ENCODE assay signal across 1 cellular context in the genomic region with DNA sequence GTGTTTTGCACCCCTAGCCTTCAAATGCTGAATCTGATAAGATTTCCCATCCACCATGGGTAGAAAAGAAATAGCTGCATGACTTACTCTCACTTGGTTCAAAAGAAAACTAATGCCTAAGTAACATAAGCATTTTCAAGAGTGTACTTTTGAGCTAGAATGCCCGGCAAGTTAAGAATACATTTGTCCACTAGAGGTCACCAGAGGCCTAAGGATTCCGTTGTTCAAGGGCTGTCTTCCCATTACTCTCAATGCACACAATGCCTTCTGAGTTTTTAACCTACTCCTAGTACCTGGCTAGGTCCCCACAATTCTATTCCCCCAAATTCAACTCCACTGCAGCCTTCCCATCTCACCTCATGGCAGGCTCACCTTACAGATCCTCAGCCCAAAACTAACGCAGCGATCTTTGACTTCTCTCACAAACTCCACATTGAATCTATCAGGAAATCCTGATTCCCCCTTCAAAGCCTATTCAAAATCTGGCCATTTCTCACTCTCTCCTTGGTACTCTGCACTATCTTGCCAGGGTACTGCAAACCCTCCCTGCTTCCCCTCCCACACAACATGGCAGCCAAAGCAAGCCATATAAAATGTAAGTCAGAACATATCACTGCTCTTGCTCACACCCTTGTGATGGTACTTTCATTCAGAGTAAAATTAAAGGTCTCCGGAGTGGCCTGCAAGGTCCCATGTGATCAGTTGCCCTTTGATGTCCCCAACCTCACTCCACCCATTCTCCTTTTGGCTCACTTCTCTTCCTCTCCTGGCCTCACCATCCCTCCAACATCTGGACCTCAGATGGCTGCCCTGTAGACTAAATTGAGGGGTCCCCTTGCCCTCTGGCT.
TF ChIP-seq lines count a peak whose summit lies in the region.

No MANE protein-coding gene starts in this region.

TF ChIP-seq in H1, 55 proteins besides CTCF, POLR2A, EP300 and RAD21:
- no peak for TF ChIP-seq SIRT6 (IDR thresholded peaks at IDR 0.05; ENCODE audit: low read length)
- TF ChIP-seq CEBPB (IDR thresholded peaks at IDR 0.05; ENCODE audit: low read depth, low read length), result no peak
- TF ChIP-seq KDM4A (IDR thresholded peaks at IDR 0.05; ENCODE audit: low read depth, low read length, severe bottlenecking), result no peak
- TF ChIP-seq, protein P1, sequence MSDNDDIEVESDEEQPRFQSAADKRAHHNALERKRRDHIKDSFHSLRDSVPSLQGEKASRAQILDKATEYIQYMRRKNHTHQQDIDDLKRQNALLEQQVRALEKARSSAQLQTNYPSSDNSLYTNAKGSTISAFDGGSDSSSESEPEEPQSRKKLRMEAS (IDR thresholded peaks at IDR 0.05), result no peak
- TF ChIP-seq FOSL1 (IDR thresholded peaks at IDR 0.05; ENCODE audit: insufficient read depth, low read depth, low read length), result no peak
- TF ChIP-seq, protein P2, sequence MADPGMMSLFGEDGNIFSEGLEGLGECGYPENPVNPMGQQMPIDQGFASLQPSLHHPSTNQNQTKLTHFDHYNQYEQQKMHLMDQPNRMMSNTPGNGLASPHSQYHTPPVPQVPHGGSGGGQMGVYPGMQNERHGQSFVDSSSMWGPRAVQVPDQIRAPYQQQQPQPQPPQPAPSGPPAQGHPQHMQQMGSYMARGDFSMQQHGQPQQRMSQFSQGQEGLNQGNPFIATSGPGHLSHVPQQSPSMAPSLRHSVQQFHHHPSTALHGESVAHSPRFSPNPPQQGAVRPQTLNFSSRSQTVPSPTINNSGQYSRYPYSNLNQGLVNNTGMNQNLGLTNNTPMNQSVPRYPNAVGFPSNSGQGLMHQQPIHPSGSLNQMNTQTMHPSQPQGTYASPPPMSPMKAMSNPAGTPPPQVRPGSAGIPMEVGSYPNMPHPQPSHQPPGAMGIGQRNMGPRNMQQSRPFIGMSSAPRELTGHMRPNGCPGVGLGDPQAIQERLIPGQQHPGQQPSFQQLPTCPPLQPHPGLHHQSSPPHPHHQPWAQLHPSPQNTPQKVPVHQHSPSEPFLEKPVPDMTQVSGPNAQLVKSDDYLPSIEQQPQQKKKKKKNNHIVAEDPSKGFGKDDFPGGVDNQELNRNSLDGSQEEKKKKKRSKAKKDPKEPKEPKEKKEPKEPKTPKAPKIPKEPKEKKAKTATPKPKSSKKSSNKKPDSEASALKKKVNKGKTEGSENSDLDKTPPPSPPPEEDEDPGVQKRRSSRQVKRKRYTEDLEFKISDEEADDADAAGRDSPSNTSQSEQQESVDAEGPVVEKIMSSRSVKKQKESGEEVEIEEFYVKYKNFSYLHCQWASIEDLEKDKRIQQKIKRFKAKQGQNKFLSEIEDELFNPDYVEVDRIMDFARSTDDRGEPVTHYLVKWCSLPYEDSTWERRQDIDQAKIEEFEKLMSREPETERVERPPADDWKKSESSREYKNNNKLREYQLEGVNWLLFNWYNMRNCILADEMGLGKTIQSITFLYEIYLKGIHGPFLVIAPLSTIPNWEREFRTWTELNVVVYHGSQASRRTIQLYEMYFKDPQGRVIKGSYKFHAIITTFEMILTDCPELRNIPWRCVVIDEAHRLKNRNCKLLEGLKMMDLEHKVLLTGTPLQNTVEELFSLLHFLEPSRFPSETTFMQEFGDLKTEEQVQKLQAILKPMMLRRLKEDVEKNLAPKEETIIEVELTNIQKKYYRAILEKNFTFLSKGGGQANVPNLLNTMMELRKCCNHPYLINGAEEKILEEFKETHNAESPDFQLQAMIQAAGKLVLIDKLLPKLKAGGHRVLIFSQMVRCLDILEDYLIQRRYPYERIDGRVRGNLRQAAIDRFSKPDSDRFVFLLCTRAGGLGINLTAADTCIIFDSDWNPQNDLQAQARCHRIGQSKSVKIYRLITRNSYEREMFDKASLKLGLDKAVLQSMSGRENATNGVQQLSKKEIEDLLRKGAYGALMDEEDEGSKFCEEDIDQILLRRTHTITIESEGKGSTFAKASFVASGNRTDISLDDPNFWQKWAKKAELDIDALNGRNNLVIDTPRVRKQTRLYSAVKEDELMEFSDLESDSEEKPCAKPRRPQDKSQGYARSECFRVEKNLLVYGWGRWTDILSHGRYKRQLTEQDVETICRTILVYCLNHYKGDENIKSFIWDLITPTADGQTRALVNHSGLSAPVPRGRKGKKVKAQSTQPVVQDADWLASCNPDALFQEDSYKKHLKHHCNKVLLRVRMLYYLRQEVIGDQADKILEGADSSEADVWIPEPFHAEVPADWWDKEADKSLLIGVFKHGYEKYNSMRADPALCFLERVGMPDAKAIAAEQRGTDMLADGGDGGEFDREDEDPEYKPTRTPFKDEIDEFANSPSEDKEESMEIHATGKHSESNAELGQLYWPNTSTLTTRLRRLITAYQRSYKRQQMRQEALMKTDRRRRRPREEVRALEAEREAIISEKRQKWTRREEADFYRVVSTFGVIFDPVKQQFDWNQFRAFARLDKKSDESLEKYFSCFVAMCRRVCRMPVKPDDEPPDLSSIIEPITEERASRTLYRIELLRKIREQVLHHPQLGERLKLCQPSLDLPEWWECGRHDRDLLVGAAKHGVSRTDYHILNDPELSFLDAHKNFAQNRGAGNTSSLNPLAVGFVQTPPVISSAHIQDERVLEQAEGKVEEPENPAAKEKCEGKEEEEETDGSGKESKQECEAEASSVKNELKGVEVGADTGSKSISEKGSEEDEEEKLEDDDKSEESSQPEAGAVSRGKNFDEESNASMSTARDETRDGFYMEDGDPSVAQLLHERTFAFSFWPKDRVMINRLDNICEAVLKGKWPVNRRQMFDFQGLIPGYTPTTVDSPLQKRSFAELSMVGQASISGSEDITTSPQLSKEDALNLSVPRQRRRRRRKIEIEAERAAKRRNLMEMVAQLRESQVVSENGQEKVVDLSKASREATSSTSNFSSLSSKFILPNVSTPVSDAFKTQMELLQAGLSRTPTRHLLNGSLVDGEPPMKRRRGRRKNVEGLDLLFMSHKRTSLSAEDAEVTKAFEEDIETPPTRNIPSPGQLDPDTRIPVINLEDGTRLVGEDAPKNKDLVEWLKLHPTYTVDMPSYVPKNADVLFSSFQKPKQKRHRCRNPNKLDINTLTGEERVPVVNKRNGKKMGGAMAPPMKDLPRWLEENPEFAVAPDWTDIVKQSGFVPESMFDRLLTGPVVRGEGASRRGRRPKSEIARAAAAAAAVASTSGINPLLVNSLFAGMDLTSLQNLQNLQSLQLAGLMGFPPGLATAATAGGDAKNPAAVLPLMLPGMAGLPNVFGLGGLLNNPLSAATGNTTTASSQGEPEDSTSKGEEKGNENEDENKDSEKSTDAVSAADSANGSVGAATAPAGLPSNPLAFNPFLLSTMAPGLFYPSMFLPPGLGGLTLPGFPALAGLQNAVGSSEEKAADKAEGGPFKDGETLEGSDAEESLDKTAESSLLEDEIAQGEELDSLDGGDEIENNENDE (IDR thresholded peaks at IDR 0.05; ENCODE audit: insufficient replicate concordance, low read length), result no peak
- TF ChIP-seq KDM1A (IDR thresholded peaks at IDR 0.05; ENCODE audit: borderline replicate concordance, low read length), result no peak
- TF ChIP-seq, protein P3, sequence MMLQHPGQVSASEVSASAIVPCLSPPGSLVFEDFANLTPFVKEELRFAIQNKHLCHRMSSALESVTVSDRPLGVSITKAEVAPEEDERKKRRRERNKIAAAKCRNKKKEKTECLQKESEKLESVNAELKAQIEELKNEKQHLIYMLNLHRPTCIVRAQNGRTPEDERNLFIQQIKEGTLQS (IDR thresholded peaks at IDR 0.05; ENCODE audit: insufficient read depth, low read depth, low read length), result no peak
- no peak for TF ChIP-seq CTBP2 (IDR thresholded peaks at IDR 0.05; ENCODE audit: borderline replicate concordance, insufficient read depth, insufficient read length, low read length)
- TF ChIP-seq TAF7 (optimal IDR thresholded peaks at IDR 0.05; ENCODE audit: borderline replicate concordance, low read depth, low read length), result no peak
- no peak for TF ChIP-seq JUND (IDR thresholded peaks at IDR 0.05; ENCODE audit: low read length)
